ENCODE assay signal across 10 cellular contexts in genomic region chr11:129950319-129951034, GRCh38. TPM values are rescaled to one million over a fixed set of nuclear protein-coding genes. Genes with fewer than 3 reads are reported as not detected.
A peak's percentile ranks its signal among the peaks of the same experiment; 100 is the strongest.
DNase-seq lines count a peak whose midpoint lies in the region; ATAC-seq, FAIRE-seq and TF ChIP-seq lines count a peak whose summit lies in the region.
"Had no signal": no experiment of that assay in that cellular context is flagged by ENCODE, and none has a peak within 500 bp of the region (broad histone marks: within the 10 kb centered on the region; RNA-seq: fewer than 3 reads in every experiment).

No MANE protein-coding gene starts in this region.

- CTCF ChIA-PET in HepG2 (lab: Yijun Ruan, JAX; ENCODE audit: low intra/inter-chr PET ratio, low total read pairs), result no interaction called here

- TF ChIP-seq EP300 in HepG2 (IDR thresholded peaks at IDR 0.05; ENCODE audit: low read depth in 2 of 2, low read length in 2 of 2), result no peak
- TF ChIP-seq EP300 in HepG2 (CRISPR knock-in tag; IDR thresholded peaks at IDR 0.05; ENCODE audit: borderline replicate concordance), result no peak

- no peak for TF ChIP-seq RAD21 in HepG2 (CRISPR knock-in tag; IDR thresholded peaks at IDR 0.05)

- no peak overlapping the region for H3K23ac ChIP-seq in H9 (ENCODE audit: insufficient read length, low read depth, low read length)

- H3K79me2 ChIP-seq in HepG2 (ENCODE audit: insufficient read depth, low read length) (no peaks in the 10 kb centered on the region), H9 (ENCODE audit: insufficient read depth, low read length) (no peaks in the 10 kb centered on the region)

- no peak overlapping the region for H2AK5ac ChIP-seq in H9 (ENCODE audit: insufficient read length, low read length)

- POLR2A ChIA-PET in HepG2 (lab: Yijun Ruan, JAX), result no interaction called here

- H3K4ac ChIP-seq in H9 (ENCODE audit: low read depth, low read length), result no peak overlapping the region

- H2AFZ ChIP-seq in HepG2 (ENCODE audit: low read length) (no peak overlapping the region), H9 (ENCODE audit: low read length) (no peak overlapping the region)

- in situ Hi-C loops in HepG2 (cut with HindIII; ENCODE audit: extremely low pct_ligation_motif_present, low pct_unique_long_range_greater_than_20kb), result no loop called here

- ATAC-seq in right lobe of liver (peak; percentile 58 to 82 (median 79)), HepG2 (no peak), HG03025 (IDR thresholded peaks at IDR 0.05; ENCODE audit: low FRiP score, unreplicated experiment) (no peak)
- ATAC-seq: Panc1 had no signal

- no peaks in the 10 kb centered on the region for H3K23me2 ChIP-seq in H9 (ENCODE audit: insufficient read length, low read depth, low read length, poor library complexity, severe bottlenecking)

- H4K5ac ChIP-seq in H9 (ENCODE audit: insufficient read length, low read depth, low read length), result no peak overlapping the region

- H3K4me1 ChIP-seq in right lobe of liver, result no peaks in the 10 kb centered on the region
- no peaks in the 10 kb centered on the region for H3K4me1 ChIP-seq in HepG2 (ENCODE audit: insufficient read depth, low read length)
- H3K4me1 ChIP-seq in uterus, result no peaks in the 10 kb centered on the region
- 0 out of 2 replicates have a peak, but pooled peaks cover 4% of the 10 kb centered on the region for H3K4me1 ChIP-seq in H9 (ENCODE audit: insufficient read depth, low read length)

- H3K4me3 Mint-ChIP-seq in chondrocyte (ENCODE audit: unreplicated experiment) (no peak overlapping the region), H9 (no peak overlapping the region)
- H3K4me3 Mint-ChIP-seq: B cell had no signal

- no peak overlapping the region for H3K18ac ChIP-seq in H9 (ENCODE audit: insufficient read length, low read depth, low read length)

- H3K27ac Mint-ChIP-seq in chondrocyte (ENCODE audit: unreplicated experiment) (no peak overlapping the region), H9 (peak overlapping the region in 1 of 3 experiments; percentile 51; a peak in 2 of 7 replicates)
- H3K27ac Mint-ChIP-seq: B cell had no signal

- H4K8ac ChIP-seq in H9 (replicated peaks; ENCODE audit: insufficient read length, low read depth, low read length), result no peak overlapping the region

- H3K27me3 Mint-ChIP-seq in chondrocyte (ENCODE audit: low read depth) (no peaks in the 10 kb centered on the region), H9 (ENCODE audit: low read depth) (no peaks in the 10 kb centered on the region)
- H3K27me3 Mint-ChIP-seq: B cell had no signal

- intact Hi-C loops in right lobe of liver (cut with DNase I) (no loop called here), HepG2 (cut with micrococcal nuclease; ENCODE audit: unreplicated experiment) (no loop called here), uterus (cut with DNase I; ENCODE audit: low total_unique reads) (no loop called here)

- H3K27me3 ChIP-seq in right lobe of liver, result no peaks in the 10 kb centered on the region
- no peaks in the 10 kb centered on the region for H3K27me3 ChIP-seq in HepG2 (ENCODE audit: control insufficient read depth in 1 of 2, insufficient read depth in 2 of 2, low read length in 2 of 2)
- no peaks in the 10 kb centered on the region for H3K27me3 ChIP-seq in uterus
- H3K27me3 ChIP-seq in H9 (ENCODE audit: insufficient read depth, low read length), result no peaks in the 10 kb centered on the region

- H3K79me1 ChIP-seq in H9 (ENCODE audit: insufficient read depth, low read depth, low read length, poor library complexity, severe bottlenecking), result no peaks in the 10 kb centered on the region

- no peaks in the 10 kb centered on the region for H3K36me3 ChIP-seq in right lobe of liver
- peaks cover 9 to 17% of the 10 kb centered on the region in 2 experiments; a peak in 4 of 5 replicates for H3K36me3 ChIP-seq in HepG2 (replicated peaks in 1 of 2; ENCODE audit: control insufficient read depth in 1 of 2, insufficient read depth in 2 of 2, low read length in 2 of 2)
- no peaks in the 10 kb centered on the region for H3K36me3 ChIP-seq in uterus

- 59% methylated on average over 12 of the region's 12 CpGs for WGBS in right lobe of liver (ENCODE audit: insufficient coverage, low coverage, low lambda C conversion rate, missing lambda C conversion rate)
- WGBS in HepG2 (ENCODE audit: low lambda C conversion rate), result 95% methylated on average over 12 of the region's 12 CpGs
- WGBS in H9 (ENCODE audit: extremely low coverage, insufficient read length, low lambda C conversion rate), result no CpG with 5 or more reads among the region's 12 CpGs

- no peak overlapping the region for H3T11ph ChIP-seq in H9 (ENCODE audit: low read length)

- H2BK120ac ChIP-seq in H9 (ENCODE audit: low read depth, low read length, poor library complexity, severe bottlenecking), result no peak overlapping the region

- no peak for FAIRE-seq in HepG2 (lab: Jason Lieb, UNC)

- H3K9me3 Mint-ChIP-seq in chondrocyte (ENCODE audit: low read depth), result no peaks in the 10 kb centered on the region
- H3K9me3 Mint-ChIP-seq in H9, result no peaks in the 10 kb centered on the region

- H3K56ac ChIP-seq in H9 (ENCODE audit: insufficient read length, low read depth, low read length), result no peak overlapping the region

- H3K9ac ChIP-seq in HepG2 (ENCODE audit: insufficient read depth, low read depth, low read length) (no peak overlapping the region), H9 (ENCODE audit: extremely low read depth, insufficient read length, low read length) (no peak overlapping the region)

- no peak overlapping the region for H2BK15ac ChIP-seq in H9 (ENCODE audit: low read depth, low read length)

- no peak overlapping the region for H3K4me3 ChIP-seq in right lobe of liver
- no peak overlapping the region for H3K4me3 ChIP-seq in HepG2 (replicated peaks in 1 of 3; ENCODE audit: insufficient read depth in 1 of 3, low read depth in 2 of 3, low read length in 3 of 3)
- H3K4me3 ChIP-seq in uterus, result no peak overlapping the region

- BruUV-seq in HepG2 (replicated peaks; lab: Mats Ljungman, UMichigan), result no TSS peak

- TF ChIP-seq CTCF in right lobe of liver (IDR thresholded peaks at IDR 0.05) (no peak), HepG2 (CRISPR knock-in tag; IDR thresholded peaks at IDR 0.05) (no peak), uterus (IDR thresholded peaks at IDR 0.05) (no peak), chondrocyte (IDR thresholded peaks at IDR 0.05) (no peak), H9 (conservative IDR thresholded peaks at IDR 0.05) (no peak)

- peaks cover 9% of the 10 kb centered on the region for H3K4me1 Mint-ChIP-seq in chondrocyte (ENCODE audit: low read depth)
- peaks cover 21 to 24% of the 10 kb centered on the region in 2 experiments for H3K4me1 Mint-ChIP-seq in H9

- H3K9me3 ChIP-seq in right lobe of liver, result no peaks in the 10 kb centered on the region
- no peaks in the 10 kb centered on the region for H3K9me3 ChIP-seq in HepG2 (ENCODE audit: low read length)
- H3K9me3 ChIP-seq in uterus, result no peaks in the 10 kb centered on the region
- H3K9me3 ChIP-seq in H9 (ENCODE audit: control insufficient read depth, low read depth, low read length), result no peaks in the 10 kb centered on the region

- H3K27ac ChIP-seq in right lobe of liver (no peak overlapping the region), HepG2 (ENCODE audit: extremely low read length, insufficient read depth, low read length) (no peak overlapping the region), uterus (no peak overlapping the region), H9 (ENCODE audit: insufficient read length, low read depth, low read length) (no peak overlapping the region)

- H3K36me3 Mint-ChIP-seq in chondrocyte (ENCODE audit: low read depth) (peaks cover 14% of the 10 kb centered on the region), H9 (ENCODE audit: insufficient read depth in 1 of 3, low read depth in 3 of 3) (peaks cover 10 to 21% (median 17%) of the 10 kb centered on the region in 3 experiments; a peak in 6 of 7 replicates)

- H4K20me1 ChIP-seq in HepG2 (ENCODE audit: insufficient read depth, low read length) (no peaks in the 10 kb centered on the region), H9 (ENCODE audit: control insufficient read depth, insufficient read depth, insufficient read length) (no peaks in the 10 kb centered on the region)

- H3K4me2 ChIP-seq in HepG2 (ENCODE audit: low read depth, low read length) (no peak overlapping the region), H9 (ENCODE audit: insufficient read depth, insufficient read length, low read length) (no peak overlapping the region)

- no peak overlapping the region for H3K14ac ChIP-seq in H9 (ENCODE audit: insufficient read depth, low read length)

- H2BK5ac ChIP-seq in H9 (ENCODE audit: insufficient read length, low read length), result no peak overlapping the region

- TF ChIP-seq POLR2A in right lobe of liver (IDR thresholded peaks at IDR 0.05) (no peak), HepG2 (IDR thresholded peaks at IDR 0.05; ENCODE audit: insufficient read depth in 1 of 2, low read depth in 2 of 2, low read length in 2 of 2) (no peak), uterus (IDR thresholded peaks at IDR 0.05) (no peak)

- H2BK12ac ChIP-seq in H9 (ENCODE audit: insufficient read length, low read depth, low read length), result no peak overlapping the region

- H4K91ac ChIP-seq in H9 (ENCODE audit: insufficient read length, low read depth, low read length), result no peak overlapping the region

- peak in 1 of 3 donors; percentile 52 for DNase-seq in right lobe of liver
- DNase-seq in HepG2 (ENCODE audit: low spot score), result no peak
- peak; percentile 71 for DNase-seq in cerebellum (ENCODE audit: low spot score)
- DNase-seq in medulla oblongata (ENCODE audit: extremely low spot score), result peak; percentile 83
- DNase-seq in uterus, result peak; percentile 24 to 43
- DNase-seq in chondrocyte (ENCODE audit: low spot score), result no peak
- DNase-seq in H9, result no peak

- H2BK20ac ChIP-seq in H9 (ENCODE audit: low read depth, low read length, poor library complexity, severe bottlenecking), result no peak overlapping the region

RNA-seq across cellular contexts. Expression of gene PRDM10, which starts 52.2 kb away (rescaled TPM):
- total RNA-seq in right lobe of liver (1 to 10 TPM; 3.4 to 6.8 (median 4.4) TPM), HepG2 (2016; rRNA removed; fragmentation: Illumina TruSeq; extraction: Trizol) (5.8 and 7.6 TPM in 2 replicates), cerebellum (14.2 TPM), uterus (10 to 100 TPM in 1 of 4 donors, 1 to 10 TPM in 2, under 1 TPM in 1; 0.29 to 18.6 (median 6.7) TPM), chondrocyte (7.6 to 13.1 TPM (median 8.2 TPM) in 3 replicates), H9 (2021) (7.7 and 9.6 TPM in 2 replicates)
- total RNA-seq in HepG2 (2016; cell fraction: cytosol; rRNA removed; fragmentation: Illumina TruSeq; extraction: Trizol; ENCODE audit: low read depth), result 1.8 and 4.1 TPM in 2 replicates
- total RNA-seq in HepG2 (2016; cell fraction: insoluble cytoplasmic fraction; rRNA removed; fragmentation: Illumina TruSeq; extraction: Trizol), result 4.7 and 5.0 TPM in 2 replicates
- 2.4 and 3.3 TPM in 2 replicates for total RNA-seq in HepG2 (2016; cell fraction: membrane; rRNA removed; fragmentation: Illumina TruSeq; extraction: Trizol)
- total RNA-seq in HepG2 (2016; cell fraction: nucleus; rRNA removed; fragmentation: Illumina TruSeq; extraction: Trizol), result 8.7 and 10.3 TPM in 2 replicates
- polyA plus RNA-seq in HepG2 (2011; rRNA removed), result 5.7 and 8.3 TPM in 2 replicates
- 2.5 and 2.9 TPM in 2 replicates for polyA plus RNA-seq in HepG2 (2011; cell fraction: cytosol; rRNA removed)
- polyA plus RNA-seq in HepG2 (2011; cell fraction: nucleus; rRNA removed), result 22.9 and 26.5 TPM in 2 replicates
- polyA plus RNA-seq in HepG2 (2012), result 3.2 and 5.1 TPM in 2 replicates
- polyA plus RNA-seq in HepG2 (2016; cell fraction: cytosol; fragmentation: Illumina TruSeq; extraction: Trizol; ENCODE audit: low read depth), result 0.12 and 0.21 TPM in 2 replicates
- 4.0 and 4.5 TPM in 2 replicates for polyA plus RNA-seq in HepG2 (2016; cell fraction: insoluble cytoplasmic fraction; fragmentation: Illumina TruSeq; extraction: Trizol; ENCODE audit: low read depth)
- 0.57 and 0.73 TPM in 2 replicates for polyA plus RNA-seq in HepG2 (2016; cell fraction: membrane; fragmentation: Illumina TruSeq; extraction: Trizol; ENCODE audit: low read depth)
- 15.4 and 16.4 TPM in 2 replicates for polyA plus RNA-seq in HepG2 (2016; cell fraction: nucleus; fragmentation: Illumina TruSeq; extraction: Trizol; ENCODE audit: insufficient read depth, low read depth)
- polyA minus RNA-seq in HepG2 (2011; rRNA and poly(A)+ RNA removed; ENCODE audit: low replicate concordance), result 26.0 and 28.8 TPM in 2 replicates
- 4.9 and 5.3 TPM in 2 replicates for polyA minus RNA-seq in HepG2 (2011; cell fraction: cytosol; rRNA and poly(A)+ RNA removed)
- polyA minus RNA-seq in HepG2 (2011; cell fraction: nucleus; rRNA and poly(A)+ RNA removed), result 10.2 and 19.1 TPM in 2 replicates

RNA-seq across cellular contexts. Expression of gene NFRKB, which starts 55.1 kb away (rescaled TPM):
- 10 to 100 TPM in 5 of 6 experiments, 1 to 10 TPM in 1; 9.5 to 15.0 (median 11.4) TPM for total RNA-seq in right lobe of liver
- total RNA-seq in HepG2 (2016; rRNA removed; fragmentation: Illumina TruSeq; extraction: Trizol), result 17.9 and 22.9 TPM in 2 replicates
- 4.2 and 4.3 TPM in 2 replicates for total RNA-seq in HepG2 (2016; cell fraction: cytosol; rRNA removed; fragmentation: Illumina TruSeq; extraction: Trizol; ENCODE audit: low read depth)
- total RNA-seq in HepG2 (2016; cell fraction: insoluble cytoplasmic fraction; rRNA removed; fragmentation: Illumina TruSeq; extraction: Trizol), result 14.3 and 22.1 TPM in 2 replicates
- 10.6 and 11.5 TPM in 2 replicates for total RNA-seq in HepG2 (2016; cell fraction: membrane; rRNA removed; fragmentation: Illumina TruSeq; extraction: Trizol)
- 25.7 and 37.4 TPM in 2 replicates for total RNA-seq in HepG2 (2016; cell fraction: nucleus; rRNA removed; fragmentation: Illumina TruSeq; extraction: Trizol)
- polyA plus RNA-seq in HepG2 (2011; rRNA removed), result 23.7 and 31.0 TPM in 2 replicates
- 14.7 and 16.3 TPM in 2 replicates for polyA plus RNA-seq in HepG2 (2011; cell fraction: cytosol; rRNA removed)
- polyA plus RNA-seq in HepG2 (2011; cell fraction: nucleus; rRNA removed), result 127 and 157 TPM in 2 replicates
- 21.8 and 24.9 TPM in 2 replicates for polyA plus RNA-seq in HepG2 (2012)
- 1.2 and 1.4 TPM in 2 replicates for polyA plus RNA-seq in HepG2 (2016; cell fraction: cytosol; fragmentation: Illumina TruSeq; extraction: Trizol; ENCODE audit: low read depth)
- polyA plus RNA-seq in HepG2 (2016; cell fraction: insoluble cytoplasmic fraction; fragmentation: Illumina TruSeq; extraction: Trizol; ENCODE audit: low read depth), result 10.0 and 12.7 TPM in 2 replicates
- polyA plus RNA-seq in HepG2 (2016; cell fraction: membrane; fragmentation: Illumina TruSeq; extraction: Trizol; ENCODE audit: low read depth), result 3.3 and 3.4 TPM in 2 replicates
- polyA plus RNA-seq in HepG2 (2016; cell fraction: nucleus; fragmentation: Illumina TruSeq; extraction: Trizol; ENCODE audit: insufficient read depth, low read depth), result 53.0 and 63.6 TPM in 2 replicates
- 22.5 and 25.1 TPM in 2 replicates for polyA minus RNA-seq in HepG2 (2011; rRNA and poly(A)+ RNA removed; ENCODE audit: low replicate concordance)
- 7.3 and 11.0 TPM in 2 replicates for polyA minus RNA-seq in HepG2 (2011; cell fraction: cytosol; rRNA and poly(A)+ RNA removed)
- polyA minus RNA-seq in HepG2 (2011; cell fraction: nucleus; rRNA and poly(A)+ RNA removed), result 49.2 and 52.1 TPM in 2 replicates
- total RNA-seq in cerebellum, result 23.3 TPM
- total RNA-seq in uterus, result 10 to 100 TPM in 3 of 4 donors, 1 to 10 TPM in 1; 8.8 to 59.6 (median 34.6) TPM
- total RNA-seq in chondrocyte, result 20.1 to 22.1 TPM (median 21.2 TPM) in 3 replicates
- total RNA-seq in H9 (2021), result 40.3 and 41.0 TPM in 2 replicates

Comparison
In these comparisons a context has a peak if more than half of its experiments do, and no peak if none do; other contexts are left out.
1. ATAC-seq: peak in right lobe of liver (4 of 4); none in HepG2 (single experiment) and HG03025 (single experiment).
2. DNase-seq: peak in cerebellum (single experiment), medulla oblongata (single experiment) and uterus (2 of 2); none in HepG2 (single experiment), chondrocyte (single experiment) and H9 (single experiment).